17 cellular contexts compared by ENCODE assay signal in genomic region chr21:45909238-45909785, GRCh38.
"Had no signal": no experiment of that assay in that cellular context is flagged by ENCODE, and none has a peak within 500 bp of the region (broad histone marks: within the 10 kb centered on the region; RNA-seq: fewer than 3 reads in every experiment).

No MANE protein-coding gene starts in this region.

- H3K9me3 Mint-ChIP-seq: naive thymus-derived CD8-positive, alpha-beta T cell; type B pancreatic cell had no signal

- H3K9me3 ChIP-seq: heart left ventricle, mucosa of descending colon, ovary, spleen, suprapubic skin, thyroid gland, uterus had no signal

- H3K27me3 Mint-ChIP-seq: naive thymus-derived CD8-positive, alpha-beta T cell; type B pancreatic cell had no signal

- H3K27ac ChIP-seq: coronary artery, heart left ventricle, ovary, spleen, suprapubic skin, thyroid gland, uterus had no signal

- H3K36me3 ChIP-seq: heart left ventricle, ovary, suprapubic skin, thyroid gland, uterus had no signal

- H3K4me3 ChIP-seq: coronary artery, heart left ventricle, mucosa of descending colon, ovary, spleen, suprapubic skin, thyroid gland, uterus had no signal

- H3K4me3 Mint-ChIP-seq: naive thymus-derived CD8-positive, alpha-beta T cell; type B pancreatic cell had no signal

- H3K4me1 ChIP-seq: spleen, suprapubic skin, thyroid gland, uterus had no signal

- H3K36me3 Mint-ChIP-seq: naive thymus-derived CD8-positive, alpha-beta T cell; type B pancreatic cell had no signal

- H3K27ac Mint-ChIP-seq: type B pancreatic cell had no signal

- DNase-seq: effector CD4-positive, alpha-beta T cell; hippocampal formation; naive thymus-derived CD8-positive, alpha-beta T cell; ovary; spleen; stimulated activated CD4-positive, alpha-beta T cell treated with anti-CD3 and anti-CD28 coated beads, Interleukin-2, amount 100 ng/mL, for 24 hours; stimulated activated naive CD4-positive, alpha-beta T cell treated with Interleukin-2 at 50 U/mL for 16 hours; thyroid gland; uterus had no signal

- ATAC-seq: esophagus mucosa; left lobe of liver; mucosa of descending colon; naive thymus-derived CD8-positive, alpha-beta T cell; sciatic nerve had no signal

- H3K27me3 ChIP-seq: heart left ventricle, ovary, spleen, suprapubic skin, thyroid gland, uterus had no signal
